Comparison of ENCODE assay signal across 11 cellular contexts in genomic region chr22:27435839-27436581, GRCh38.
DNase-seq lines count a peak whose midpoint lies in the region; TF ChIP-seq lines count a peak whose summit lies in the region.
"Had no signal": no experiment of that assay in that cellular context is flagged by ENCODE, and none has a peak within 500 bp of the region (broad histone marks: within the 10 kb centered on the region; RNA-seq: fewer than 3 reads in every experiment).

No MANE protein-coding gene starts in this region.

- peaks cover 12% of the 10 kb centered on the region; the same call in 1 of the 2 replicates for H3K36me3 Mint-ChIP-seq in HFFc6 (ENCODE audit: low read depth)
- no peaks in the 10 kb centered on the region for H3K36me3 Mint-ChIP-seq in T-helper 2 cell treated with Interferon-gamma antibody and Interleukin-4, amounts not matched to agents 5 μg/mL and 100 μg/mL, for 36 hours (ENCODE audit: low read depth)
- H3K36me3 Mint-ChIP-seq: type B pancreatic cell had no signal

- DNase-seq in DMS53 (lab: John Stamatoyannopoulos, UW) (peak; percentile 1), DMS53 treated with DMSO at 0.1 percent for 48 hours (lab: John Stamatoyannopoulos, UW; ENCODE audit: unreplicated experiment) (no peak), dermis blood vessel endothelial cell (peak; percentile 61), iris pigment epithelial cell (ENCODE audit: low read depth) (peak; percentile 59), HFFc6 (no peak)
- no peak for DNase-seq in stimulated activated CD8-positive, alpha-beta memory T cell treated with anti-CD3 and anti-CD28 coated beads, Interleukin-4, amount 100 ng/mL, for 48 hours
- no peak for DNase-seq in T-helper 2 cell treated with Interferon-gamma antibody and Interleukin-4, amounts not matched to agents 5 μg/mL and 100 μg/mL, for 36 hours (ENCODE audit: low spot score)
- DNase-seq: gastrocnemius medialis had no signal

- H3K4me1 ChIP-seq in thymus (ENCODE audit: control insufficient read depth, insufficient read depth, low read length) = no peaks in the 10 kb centered on the region

- H3K27ac ChIP-seq in thymus (ENCODE audit: low read depth) = peak overlapping the region; percentile 15
- H3K27ac ChIP-seq: 22Rv1, gastrocnemius medialis had no signal

- peaks cover 15% of the 10 kb centered on the region for H3K4me1 Mint-ChIP-seq in HFFc6 (ENCODE audit: low read depth)
- H3K4me1 Mint-ChIP-seq in T-helper 2 cell treated with Interferon-gamma antibody and Interleukin-4, amounts not matched to agents 5 μg/mL and 100 μg/mL, for 36 hours (ENCODE audit: low read depth) = no peaks in the 10 kb centered on the region

- H3K4me3 Mint-ChIP-seq in HFFc6 = no peak overlapping the region
- no peak overlapping the region for H3K4me3 Mint-ChIP-seq in T-helper 2 cell treated with Interferon-gamma antibody and Interleukin-4, amounts not matched to agents 5 μg/mL and 100 μg/mL, for 36 hours
- H3K4me3 Mint-ChIP-seq: type B pancreatic cell had no signal

- H3K27me3 Mint-ChIP-seq in HFFc6 (ENCODE audit: insufficient read depth) = peaks cover 21% of the 10 kb centered on the region
- no peaks in the 10 kb centered on the region for H3K27me3 Mint-ChIP-seq in T-helper 2 cell treated with Interferon-gamma antibody and Interleukin-4, amounts not matched to agents 5 μg/mL and 100 μg/mL, for 36 hours (ENCODE audit: low read depth)

- no peaks in the 10 kb centered on the region for H3K36me3 ChIP-seq in thymus (ENCODE audit: control insufficient read depth, insufficient read depth)
- H3K36me3 ChIP-seq: gastrocnemius medialis had no signal

- no peaks in the 10 kb centered on the region for H3K9me3 ChIP-seq in thymus (ENCODE audit: control insufficient read depth)
- H3K9me3 ChIP-seq: gastrocnemius medialis had no signal

- H3K9me3 Mint-ChIP-seq in HFFc6 = peaks cover 18% of the 10 kb centered on the region
- no peaks in the 10 kb centered on the region for H3K9me3 Mint-ChIP-seq in T-helper 2 cell treated with Interferon-gamma antibody and Interleukin-4, amounts not matched to agents 5 μg/mL and 100 μg/mL, for 36 hours
- H3K9me3 Mint-ChIP-seq: type B pancreatic cell had no signal

- no peak overlapping the region for H3K4me3 ChIP-seq in thymus (ENCODE audit: low read length)
- H3K4me3 ChIP-seq: gastrocnemius medialis had no signal

- H3K27ac Mint-ChIP-seq in HFFc6 = no peak overlapping the region
- H3K27ac Mint-ChIP-seq in T-helper 2 cell treated with Interferon-gamma antibody and Interleukin-4, amounts not matched to agents 5 μg/mL and 100 μg/mL, for 36 hours = no peak overlapping the region
- H3K27ac Mint-ChIP-seq: type B pancreatic cell had no signal

- WGBS in thymus = 73% methylated on average over 19 of the region's 19 CpGs

- no peak for TF ChIP-seq CTCF in HFFc6 (IDR thresholded peaks at IDR 0.05)

- H3K27me3 ChIP-seq in thymus (ENCODE audit: control insufficient read depth, insufficient read depth) = no peaks in the 10 kb centered on the region
- H3K27me3 ChIP-seq: gastrocnemius medialis had no signal

Comparison
In these comparisons a context has a peak if more than half of its experiments do, and no peak if none do; other contexts are left out.
1. DNase-seq: peak in DMS53 (single experiment), dermis blood vessel endothelial cell (single experiment) and iris pigment epithelial cell (single experiment); none in DMS53 treated with DMSO at 0.1 percent for 48 hours (single experiment), stimulated activated CD8-positive, alpha-beta memory T cell treated with anti-CD3 and anti-CD28 coated beads, Interleukin-4, amount 100 ng/mL, for 48 hours (single experiment), HFFc6 (single experiment) and T-helper 2 cell treated with Interferon-gamma antibody and Interleukin-4, amounts not matched to agents 5 μg/mL and 100 μg/mL, for 36 hours (single experiment).